Comparison of ENCODE assay signal across 7 cellular contexts in genomic region chr14:22491053-22491452, GRCh38.
A peak's percentile ranks its signal among the peaks of the same experiment; 100 is the strongest.
DNase-seq lines count a peak whose midpoint lies in the region; ATAC-seq and TF ChIP-seq lines count a peak whose summit lies in the region.
"Not testable (repeated sequence)": the region's sequence is repeated elsewhere in the genome, so short reads cannot be mapped to it uniquely, and the experiment has no call there.

No MANE protein-coding gene starts in this region.

- not testable (repeated sequence) for DNase-seq in CD8-positive, alpha-beta memory T cell; OCI-LY7 (ENCODE audit: low spot score); activated CD4-positive, alpha-beta T cell treated with anti-CD3 and anti-CD28 coated beads, Interleukin-2, amount 10 ng/mL, durations not matched to agents 24 days and 14 days; activated T-helper 1 cell treated with anti-CD3 and anti-CD28 coated beads, Interleukin-12 subunit alpha, Interleukin-12 subunit beta, Interleukin-2, Interleukin-4 antibody, amounts not matched to agents 30 ng/mL and 10 ng/mL and 1 ng/mL, durations not matched to agents 14 hours and 24 hours and 36 hours (ENCODE audit: low spot score); activated naive CD8-positive, alpha-beta T cell treated with anti-CD3 and anti-CD28 coated beads, Interleukin-2, amount 50 U/mL, for 24 hours; lower lobe of right lung

- not testable (repeated sequence) for H3K4me1 Mint-ChIP-seq in CD8-positive, alpha-beta memory T cell
- peaks cover 26% of the 10 kb centered on the region for H3K4me1 Mint-ChIP-seq in activated CD4-positive, alpha-beta T cell treated with anti-CD3 and anti-CD28 coated beads, Interleukin-2, amount 10 ng/mL, durations not matched to agents 24 days and 14 days
- H3K4me1 Mint-ChIP-seq in activated T-helper 1 cell treated with anti-CD3 and anti-CD28 coated beads, Interleukin-12 subunit alpha, Interleukin-12 subunit beta, Interleukin-2, Interleukin-4 antibody, amounts not matched to agents 30 ng/mL and 10 ng/mL and 1 ng/mL, durations not matched to agents 14 hours and 24 hours and 36 hours (ENCODE audit: low read depth): peaks cover 33% of the 10 kb centered on the region
- H3K4me1 Mint-ChIP-seq in activated naive CD8-positive, alpha-beta T cell treated with anti-CD3 and anti-CD28 coated beads, Interleukin-2, amount 50 U/mL, for 24 hours: peaks cover 59% of the 10 kb centered on the region
- peaks cover 89% of the 10 kb centered on the region for H3K4me1 Mint-ChIP-seq in stimulated activated memory B cell treated with anti-CD40 and anti-IgM and Interleukin-4, amounts not matched to agents 10 μg/mL and 1 μg/mL and 100 μg/mL, for 72 hours

- not testable (repeated sequence) for ATAC-seq in activated naive CD8-positive, alpha-beta T cell treated with anti-CD3 and anti-CD28 coated beads, Interleukin-2, amount 50 U/mL, for 24 hours; lower lobe of right lung; stimulated activated memory B cell treated with anti-CD40 and anti-IgM and Interleukin-4, amounts not matched to agents 10 μg/mL and 1 μg/mL and 100 μg/mL, for 72 hours

- not testable (repeated sequence) for H3K4me1 ChIP-seq in CD8-positive, alpha-beta memory T cell (ENCODE audit: insufficient read depth, low read length); lower lobe of right lung
- peaks cover 98% of the 10 kb centered on the region for H3K4me1 ChIP-seq in OCI-LY7 (ENCODE audit: insufficient read depth, low read length, poor library complexity, severe bottlenecking)

- BruUV-seq in OCI-LY7 (replicated peaks; lab: Mats Ljungman, UMichigan): not testable (repeated sequence)

- not testable (repeated sequence) for H3K9me2 ChIP-seq in OCI-LY7 (ENCODE audit: insufficient read depth, low read length)

- POLR2A ChIA-PET in CD8-positive, alpha-beta memory T cell (lab: Charles Lee): interaction anchor here (0.8 kb wide), 1 partner anchor 46 kb away, joined by 3 read pairs; no protein-coding TSS in a partner anchor
- POLR2A ChIA-PET in OCI-LY7 (lab: Charles Lee): interaction anchor here (0.5 to 4.1 kb wide), 8 partner anchors 10 to 318 kb away, joined by 3 to 31 read pairs (median 3); no protein-coding TSS in a partner anchor

- not testable (repeated sequence) for H3K27ac ChIP-seq in CD8-positive, alpha-beta memory T cell (ENCODE audit: low read depth, low read length)
- peak overlapping the region; percentile 68 for H3K27ac ChIP-seq in OCI-LY7 (ENCODE audit: low read depth, low read length, poor library complexity, severe bottlenecking)
- peak overlapping the region; percentile 9 for H3K27ac ChIP-seq in lower lobe of right lung

- not testable (repeated sequence) for H3K27me3 ChIP-seq in CD8-positive, alpha-beta memory T cell (ENCODE audit: insufficient read depth, low read length, poor library complexity, severe bottlenecking); lower lobe of right lung (ENCODE audit: low read depth)

- H3K9me3 ChIP-seq in CD8-positive, alpha-beta memory T cell (ENCODE audit: low read length); OCI-LY7 (ENCODE audit: low read length); lower lobe of right lung: not testable (repeated sequence)

- H3K4me3 ChIP-seq in CD8-positive, alpha-beta memory T cell (ENCODE audit: low read length): peak overlapping the region; percentile 50
- H3K4me3 ChIP-seq in OCI-LY7 (ENCODE audit: low read depth, low read length, poor library complexity, severe bottlenecking): peak overlapping the region; percentile 56
- not testable (repeated sequence) for H3K4me3 ChIP-seq in lower lobe of right lung

- CTCF ChIA-PET in CD8-positive, alpha-beta memory T cell (lab: Charles Lee); OCI-LY7 (lab: Charles Lee; ENCODE audit: unreplicated experiment): not testable (repeated sequence)

- not testable (repeated sequence) for H3K27me3 Mint-ChIP-seq in CD8-positive, alpha-beta memory T cell; activated CD4-positive, alpha-beta T cell treated with anti-CD3 and anti-CD28 coated beads, Interleukin-2, amount 10 ng/mL, durations not matched to agents 24 days and 14 days; activated T-helper 1 cell treated with anti-CD3 and anti-CD28 coated beads, Interleukin-12 subunit alpha, Interleukin-12 subunit beta, Interleukin-2, Interleukin-4 antibody, amounts not matched to agents 30 ng/mL and 10 ng/mL and 1 ng/mL, durations not matched to agents 14 hours and 24 hours and 36 hours (ENCODE audit: insufficient read depth); activated naive CD8-positive, alpha-beta T cell treated with anti-CD3 and anti-CD28 coated beads, Interleukin-2, amount 50 U/mL, for 24 hours; stimulated activated memory B cell treated with anti-CD40 and anti-IgM and Interleukin-4, amounts not matched to agents 10 μg/mL and 1 μg/mL and 100 μg/mL, for 72 hours

- intact Hi-C loops in OCI-LY7 (cut with micrococcal nuclease; ENCODE audit: unreplicated experiment): loop anchor here (2.0 kb wide), 1 partner anchor 66 kb away; no protein-coding TSS in a partner anchor
- intact Hi-C loops in activated CD4-positive, alpha-beta T cell treated with anti-CD3 and anti-CD28 coated beads, Interleukin-2, amount 10 ng/mL, durations not matched to agents 24 days and 14 days (cut with micrococcal nuclease); lower lobe of right lung (cut with DNase I): not testable (repeated sequence)
- intact Hi-C loops in activated T-helper 1 cell treated with anti-CD3 and anti-CD28 coated beads, Interleukin-12 subunit alpha, Interleukin-12 subunit beta, Interleukin-2, Interleukin-4 antibody, amounts not matched to agents 30 ng/mL and 10 ng/mL and 1 ng/mL, durations not matched to agents 14 hours and 24 hours and 36 hours (cut with micrococcal nuclease): loop anchor here (2.0 to 5.0 kb wide), 4 partner anchors 60 to 494 kb away; no protein-coding TSS in a partner anchor

- peak overlapping the region in 7 of 8 donors; percentile 66 to 99 (median 85) for H3K27ac Mint-ChIP-seq in CD8-positive, alpha-beta memory T cell
- H3K27ac Mint-ChIP-seq in activated CD4-positive, alpha-beta T cell treated with anti-CD3 and anti-CD28 coated beads, Interleukin-2, amount 10 ng/mL, durations not matched to agents 24 days and 14 days: peak overlapping the region; percentile 99
- H3K27ac Mint-ChIP-seq in activated T-helper 1 cell treated with anti-CD3 and anti-CD28 coated beads, Interleukin-12 subunit alpha, Interleukin-12 subunit beta, Interleukin-2, Interleukin-4 antibody, amounts not matched to agents 30 ng/mL and 10 ng/mL and 1 ng/mL, durations not matched to agents 14 hours and 24 hours and 36 hours: peak overlapping the region; percentile 99
- peak overlapping the region; percentile 95 for H3K27ac Mint-ChIP-seq in activated naive CD8-positive, alpha-beta T cell treated with anti-CD3 and anti-CD28 coated beads, Interleukin-2, amount 50 U/mL, for 24 hours
- H3K27ac Mint-ChIP-seq in stimulated activated memory B cell treated with anti-CD40 and anti-IgM and Interleukin-4, amounts not matched to agents 10 μg/mL and 1 μg/mL and 100 μg/mL, for 72 hours: peak overlapping the region; percentile 98

- peak overlapping the region; percentile 69 for H3K4me2 ChIP-seq in OCI-LY7 (ENCODE audit: low read length)

- not testable (repeated sequence) for H4K20me1 ChIP-seq in OCI-LY7 (ENCODE audit: insufficient read depth, low read length)

- peaks cover 0 to 72% (median 6%) of the 10 kb centered on the region in 3 donors for H3K36me3 Mint-ChIP-seq in CD8-positive, alpha-beta memory T cell
- H3K36me3 Mint-ChIP-seq in activated CD4-positive, alpha-beta T cell treated with anti-CD3 and anti-CD28 coated beads, Interleukin-2, amount 10 ng/mL, durations not matched to agents 24 days and 14 days (ENCODE audit: low read depth): peaks cover 91% of the 10 kb centered on the region
- H3K36me3 Mint-ChIP-seq in activated T-helper 1 cell treated with anti-CD3 and anti-CD28 coated beads, Interleukin-12 subunit alpha, Interleukin-12 subunit beta, Interleukin-2, Interleukin-4 antibody, amounts not matched to agents 30 ng/mL and 10 ng/mL and 1 ng/mL, durations not matched to agents 14 hours and 24 hours and 36 hours (ENCODE audit: low read depth): peaks cover 65% of the 10 kb centered on the region
- H3K36me3 Mint-ChIP-seq in activated naive CD8-positive, alpha-beta T cell treated with anti-CD3 and anti-CD28 coated beads, Interleukin-2, amount 50 U/mL, for 24 hours (ENCODE audit: low read depth): peaks cover 68% of the 10 kb centered on the region
- not testable (repeated sequence) for H3K36me3 Mint-ChIP-seq in stimulated activated memory B cell treated with anti-CD40 and anti-IgM and Interleukin-4, amounts not matched to agents 10 μg/mL and 1 μg/mL and 100 μg/mL, for 72 hours

- H3K79me2 ChIP-seq in OCI-LY7 (ENCODE audit: insufficient read depth, low read depth, low read length): not testable (repeated sequence)

- not testable (repeated sequence) for H3K9me3 Mint-ChIP-seq in CD8-positive, alpha-beta memory T cell; activated CD4-positive, alpha-beta T cell treated with anti-CD3 and anti-CD28 coated beads, Interleukin-2, amount 10 ng/mL, durations not matched to agents 24 days and 14 days; activated T-helper 1 cell treated with anti-CD3 and anti-CD28 coated beads, Interleukin-12 subunit alpha, Interleukin-12 subunit beta, Interleukin-2, Interleukin-4 antibody, amounts not matched to agents 30 ng/mL and 10 ng/mL and 1 ng/mL, durations not matched to agents 14 hours and 24 hours and 36 hours; activated naive CD8-positive, alpha-beta T cell treated with anti-CD3 and anti-CD28 coated beads, Interleukin-2, amount 50 U/mL, for 24 hours; stimulated activated memory B cell treated with anti-CD40 and anti-IgM and Interleukin-4, amounts not matched to agents 10 μg/mL and 1 μg/mL and 100 μg/mL, for 72 hours

- H3K36me3 ChIP-seq in CD8-positive, alpha-beta memory T cell (ENCODE audit: insufficient read depth, low read length); OCI-LY7 (ENCODE audit: insufficient read depth, low read length); lower lobe of right lung: not testable (repeated sequence)

- TF ChIP-seq CTCF in OCI-LY7 (conservative IDR thresholded peaks at IDR 0.05; ENCODE audit: low read length); lower lobe of right lung (IDR thresholded peaks at IDR 0.05): not testable (repeated sequence)

- peak overlapping the region; percentile 76 to 94 (median 89) for H3K4me3 Mint-ChIP-seq in CD8-positive, alpha-beta memory T cell
- peak overlapping the region; percentile 87 for H3K4me3 Mint-ChIP-seq in activated CD4-positive, alpha-beta T cell treated with anti-CD3 and anti-CD28 coated beads, Interleukin-2, amount 10 ng/mL, durations not matched to agents 24 days and 14 days
- H3K4me3 Mint-ChIP-seq in activated T-helper 1 cell treated with anti-CD3 and anti-CD28 coated beads, Interleukin-12 subunit alpha, Interleukin-12 subunit beta, Interleukin-2, Interleukin-4 antibody, amounts not matched to agents 30 ng/mL and 10 ng/mL and 1 ng/mL, durations not matched to agents 14 hours and 24 hours and 36 hours: peak overlapping the region; percentile 91
- H3K4me3 Mint-ChIP-seq in activated naive CD8-positive, alpha-beta T cell treated with anti-CD3 and anti-CD28 coated beads, Interleukin-2, amount 50 U/mL, for 24 hours: peak overlapping the region; percentile 88
- peak overlapping the region; percentile 74 for H3K4me3 Mint-ChIP-seq in stimulated activated memory B cell treated with anti-CD40 and anti-IgM and Interleukin-4, amounts not matched to agents 10 μg/mL and 1 μg/mL and 100 μg/mL, for 72 hours

- peak overlapping the region; percentile 62; the same call in 1 of the 2 replicates for H2AFZ ChIP-seq in OCI-LY7 (ENCODE audit: low read length)
